In genomic region chr16:82183004-82183397, GRCh38 we compare ENCODE assay signal across 20 cellular contexts.
"Had no signal": no experiment of that assay in that cellular context is flagged by ENCODE, and none has a peak within 500 bp of the region (broad histone marks: within the 10 kb centered on the region; RNA-seq: fewer than 3 reads in every experiment).

No MANE protein-coding gene starts in this region.

- H3K27me3 ChIP-seq: foreskin keratinocyte, upper lobe of left lung had no signal

- H3K4me3 ChIP-seq: adrenal gland, cardiac muscle cell, thoracic aorta, upper lobe of left lung had no signal

- ATAC-seq: activated naive CD4-positive, alpha-beta T cell treated with anti-CD3 and anti-CD28 coated beads, Interleukin-2, amount 50 U/mL, for 72 hours; foreskin keratinocyte; left lobe of liver; stimulated activated naive B cell treated with anti-CD40 and anti-IgM and Interleukin-4, amounts not matched to agents 10 μg/mL and 1 μg/mL and 100 μg/mL, for 72 hours had no signal

- H3K4me1 ChIP-seq: adrenal gland, foreskin keratinocyte had no signal

- H3K36me3 ChIP-seq: adrenal gland, cardiac muscle cell, thoracic aorta, upper lobe of left lung, WERI-Rb-1 had no signal

- H3K27ac ChIP-seq: adrenal gland, cardiac muscle cell, foreskin keratinocyte, thoracic aorta, upper lobe of left lung, WERI-Rb-1 had no signal

- DNase-seq: activated CD4-positive, alpha-beta T cell treated with anti-CD3 and anti-CD28 coated beads for 1 hour; activated CD4-positive, alpha-beta T cell treated with anti-CD3 and anti-CD28 coated beads, Interleukin-2, amount 50 U/mL, for 4 hours; activated gamma-delta T cell treated with Interleukin-2 at 50 U/mL for 16 hours; adrenal gland; effector memory CD4-positive, alpha-beta T cell; foreskin keratinocyte; hypothalamus; mammary epithelial cell; midbrain; occipital lobe; retina; stimulated activated naive B cell treated with anti-CD40 and anti-IgM and Interleukin-4, amounts not matched to agents 10 μg/mL and 1 μg/mL and 100 μg/mL, for 72 hours; T-helper 2 cell; upper lobe of left lung; WERI-Rb-1 had no signal

- H3K9me3 ChIP-seq: adrenal gland, thoracic aorta, upper lobe of left lung had no signal

- FAIRE-seq: keratinocyte had no signal
